Comparison of ENCODE assay signal across 1 cellular context in genomic region chr2:128271891-128272585, GRCh38.
TF ChIP-seq lines count a peak whose summit lies in the region.

No MANE protein-coding gene starts in this region.

TF ChIP-seq in HepG2, 621 proteins besides CTCF, POLR2A, EP300 and RAD21:
- TF ChIP-seq SPEN (CRISPR knock-in tag; IDR thresholded peaks at IDR 0.05; ENCODE audit: low read depth): no peak
- no peak for TF ChIP-seq PHB2 (IDR thresholded peaks at IDR 0.05; ENCODE audit: partially characterized antibody)
- TF ChIP-seq TBX3 (IDR thresholded peaks at IDR 0.05; ENCODE audit: borderline replicate concordance): no peak
- TF ChIP-seq CENPBD1 (CRISPR knock-in tag; IDR thresholded peaks at IDR 0.05; ENCODE audit: borderline replicate concordance, low read depth): no peak
- TF ChIP-seq MAFK (conservative IDR thresholded peaks at IDR 0.05 in 1 of 2, IDR thresholded peaks at IDR 0.05 in 1 of 2; ENCODE audit: low read length in 2 of 2): peak in 1 of 2 experiments; percentile 20; a peak in 1 of 4 replicates
- peak; percentile 14 for TF ChIP-seq RBM22 (optimal IDR thresholded peaks at IDR 0.05; ENCODE audit: low read length)
- no peak for TF ChIP-seq ZNF256 (CRISPR knock-in tag; conservative IDR thresholded peaks at IDR 0.05)
- 0 out of 2 replicates have a peak, but pooled peaks have one; percentile 33 for TF ChIP-seq ZNF747 (CRISPR knock-in tag; IDR thresholded peaks at IDR 0.05; ENCODE audit: borderline replicate concordance)
- TF ChIP-seq ADNP (CRISPR knock-in tag; IDR thresholded peaks at IDR 0.05): no peak
- no peak for TF ChIP-seq TRAFD1 (CRISPR knock-in tag; IDR thresholded peaks at IDR 0.05; ENCODE audit: borderline replicate concordance)
- no peak for TF ChIP-seq AGO1 (IDR thresholded peaks at IDR 0.05; ENCODE audit: low read depth, low read length, poor library complexity, severe bottlenecking)
- no peak for TF ChIP-seq TOPORS (CRISPR knock-in tag; IDR thresholded peaks at IDR 0.05)
- no peak for TF ChIP-seq ZC3H4 (CRISPR knock-in tag; IDR thresholded peaks at IDR 0.05; ENCODE audit: borderline replicate concordance)
- no peak for TF ChIP-seq MXD4 (CRISPR knock-in tag; IDR thresholded peaks at IDR 0.05)
- peak; percentile 84 for TF ChIP-seq AGO2 (optimal IDR thresholded peaks at IDR 0.05; ENCODE audit: low read depth, low read length)
- TF ChIP-seq NFYC (CRISPR knock-in tag; IDR thresholded peaks at IDR 0.05): no peak
